In the genomic region with DNA sequence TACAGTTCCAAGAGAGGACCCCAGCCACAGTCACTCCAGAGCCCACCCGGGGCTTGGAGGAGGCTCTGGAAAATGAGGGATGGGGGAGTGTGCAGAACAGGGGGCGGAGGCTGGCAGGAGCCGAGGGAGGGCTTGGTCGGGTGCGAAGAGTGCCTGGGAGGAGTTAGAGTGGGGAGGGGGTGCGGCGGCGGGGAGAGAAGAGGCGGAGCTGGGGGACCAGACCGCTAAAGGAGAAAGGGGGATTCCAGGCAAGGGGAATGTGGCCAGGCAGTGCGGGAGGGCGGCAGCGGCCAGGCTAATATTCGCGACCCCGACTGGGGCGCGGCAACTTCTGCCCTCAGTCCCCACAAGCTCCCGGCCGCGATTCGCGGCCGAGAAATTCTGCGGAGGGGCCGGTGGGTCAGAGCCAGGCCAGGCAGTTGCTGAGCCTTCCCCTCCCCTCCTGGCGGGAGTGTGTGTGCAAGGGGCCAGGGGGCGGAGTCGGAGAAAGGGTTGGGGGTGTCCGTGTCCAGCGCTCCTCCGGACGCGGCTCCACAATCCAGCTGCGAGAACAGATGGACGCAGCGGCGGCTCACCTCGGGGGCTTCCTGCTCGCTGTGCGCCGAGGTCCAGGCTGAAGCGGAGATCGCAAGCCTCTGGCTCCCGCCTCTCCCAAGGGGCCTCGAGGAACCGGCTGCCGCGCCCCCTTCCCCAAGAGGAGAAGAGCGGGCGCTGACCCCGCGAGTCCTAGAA, we compare ENCODE assay signal across 13 cellular contexts.
A peak's percentile ranks its signal among the peaks of the same experiment; 100 is the strongest.
DNase-seq lines count a peak whose midpoint lies in the region; ATAC-seq lines count a peak whose summit lies in the region.
"Had no signal": no experiment of that assay in that cellular context is flagged by ENCODE, and none has a peak within 500 bp of the region (broad histone marks: within the 10 kb centered on the region; RNA-seq: fewer than 3 reads in every experiment).

No MANE protein-coding gene starts in this region.

- peak; percentile 3 for DNase-seq in COLO668 (lab: John Stamatoyannopoulos, UW; ENCODE audit: unreplicated experiment)
- DNase-seq in NCI-H1694 (lab: John Stamatoyannopoulos, UW) = peak; percentile 65
- peak; percentile 75 for DNase-seq in ecto neural progenitor cell (ENCODE audit: low spot score)
- DNase-seq in NCI-H524 treated with DMSO at 0.1 percent for 48 hours (lab: John Stamatoyannopoulos, UW) = no peak
- DNase-seq in activated gamma-delta T cell (lab: John Stamatoyannopoulos, UW) = no peak
- DNase-seq: activated naive CD8-positive, alpha-beta T cell treated with anti-CD3 and anti-CD28 coated beads for 36 hours; gastrocnemius medialis; NCI-H510A treated with DMSO at 0.1 percent for 48 hours; uterus had no signal

- H3K9me3 ChIP-seq in neuron (ENCODE audit: low read length) = no peaks in the 10 kb centered on the region
- H3K9me3 ChIP-seq: gastrocnemius medialis, right lobe of liver, uterus had no signal

- peaks cover 82% of the 10 kb centered on the region for H3K27me3 ChIP-seq in neuron (ENCODE audit: insufficient read depth, low read length)

- H3K36me3 ChIP-seq in neuron (ENCODE audit: insufficient read depth, low read length) = no peaks in the 10 kb centered on the region
- H3K36me3 ChIP-seq: gastrocnemius medialis, right lobe of liver, uterus had no signal

- no peak for ATAC-seq in GM19455 (IDR thresholded peaks at IDR 0.05; ENCODE audit: unreplicated experiment)
- no peak for ATAC-seq in HG02884 (IDR thresholded peaks at IDR 0.05; ENCODE audit: unreplicated experiment)
- ATAC-seq: gastrocnemius medialis, right lobe of liver had no signal

- H2AFZ ChIP-seq in neuron (ENCODE audit: low read depth, low read length) = peak overlapping the region; percentile 42

- peaks cover 13% of the 10 kb centered on the region for H3K4me1 ChIP-seq in neuron (ENCODE audit: insufficient read depth, low read length)
- H3K4me1 ChIP-seq: gastrocnemius medialis had no signal

- H3K4me3 ChIP-seq in neuron (ENCODE audit: low read length) = peak overlapping the region; percentile 27
- H3K4me3 ChIP-seq: right lobe of liver, uterus had no signal

Comparison
In these comparisons a context has a peak if more than half of its experiments do, and no peak if none do; other contexts are left out.
1. DNase-seq: peak in COLO668 (single experiment), NCI-H1694 (single experiment) and ecto neural progenitor cell (single experiment); none in NCI-H524 treated with DMSO at 0.1 percent for 48 hours (single experiment) and activated gamma-delta T cell (single experiment).